Comparison of ENCODE assay signal across 7 cellular contexts in genomic region chr6:4059115-4059777, GRCh38. TPM values are rescaled to one million over a fixed set of nuclear protein-coding genes. Genes with fewer than 3 reads are reported as not detected.
DNase-seq lines count a peak whose midpoint lies in the region; ATAC-seq lines count a peak whose summit lies in the region.

No MANE protein-coding gene starts in this region.

- no peak for ATAC-seq in HG03039 (IDR thresholded peaks at IDR 0.05; ENCODE audit: unreplicated experiment)

- H3K4me3 ChIP-seq in MG63 = no peak overlapping the region

- H3K27me3 ChIP-seq in MG63 = no peaks in the 10 kb centered on the region

- H3K9me3 ChIP-seq in MG63 = no peaks in the 10 kb centered on the region

- DNase-seq in MG63 (peak; percentile 76), glomerular endothelial cell (ENCODE audit: extremely low read depth, low read depth, low spot score) (peak; percentile 31), anterior cingulate cortex (lab: John Stamatoyannopoulos, UW) (no peak), COLO668 (lab: John Stamatoyannopoulos, UW; ENCODE audit: unreplicated experiment) (no peak)
- peak; percentile 65 for DNase-seq in activated CD8-positive, alpha-beta memory T cell treated with anti-CD3 and anti-CD28 coated beads, Interleukin-2, amount 50 U/mL, for 4 hours
- peak; percentile 30 to 51 for DNase-seq in stimulated activated CD8-positive, alpha-beta memory T cell treated with anti-CD3 and anti-CD28 coated beads, Interleukin-2, amount 100 ng/mL, for 48 hours (ENCODE audit: low read depth in 2 of 2)

- H3K36me3 ChIP-seq in MG63 = peaks cover 74% of the 10 kb centered on the region

RNA-seq across cellular contexts. Expression of gene FAM217A, which starts 19.7 kb away (rescaled TPM):
- total RNA-seq in MG63 (2014; rRNA removed; shearing (Covaris generic); ENCODE audit: low replicate concordance) = not detected in 2 replicates
- total RNA-seq in glomerular endothelial cell = not detected in 2 replicates

Comparison
In these comparisons a context has a peak if more than half of its experiments do, and no peak if none do; other contexts are left out.
1. DNase-seq: peak in MG63 (single experiment), activated CD8-positive, alpha-beta memory T cell treated with anti-CD3 and anti-CD28 coated beads, Interleukin-2, amount 50 U/mL, for 4 hours (single experiment), glomerular endothelial cell (single experiment) and stimulated activated CD8-positive, alpha-beta memory T cell treated with anti-CD3 and anti-CD28 coated beads, Interleukin-2, amount 100 ng/mL, for 48 hours (2 of 2); none in anterior cingulate cortex (0 of 58) and COLO668 (single experiment).